Comparison of ENCODE assay signal across 20 cellular contexts in the genomic region with DNA sequence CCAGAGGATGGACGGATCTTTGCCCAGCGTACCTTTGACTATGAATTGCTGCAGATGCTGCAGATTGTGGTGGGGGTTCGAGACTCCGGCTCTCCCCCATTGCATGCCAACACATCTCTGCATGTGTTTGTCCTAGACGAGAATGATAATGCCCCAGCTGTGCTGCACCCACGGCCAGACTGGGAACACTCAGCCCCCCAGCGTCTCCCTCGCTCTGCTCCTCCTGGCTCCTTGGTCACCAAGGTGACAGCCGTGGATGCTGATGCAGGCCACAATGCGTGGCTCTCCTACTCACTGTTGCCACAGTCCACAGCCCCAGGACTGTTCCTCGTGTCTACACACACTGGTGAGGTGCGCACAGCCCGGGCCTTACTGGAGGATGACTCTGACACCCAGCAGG. TPM values are rescaled to one million over a fixed set of nuclear protein-coding genes. Genes with fewer than 3 reads are reported as not detected.
DNase-seq lines count a peak whose midpoint lies in the region; ATAC-seq and TF ChIP-seq lines count a peak whose summit lies in the region.
"Had no signal": no experiment of that assay in that cellular context is flagged by ENCODE, and none has a peak within 500 bp of the region (broad histone marks: within the 10 kb centered on the region; RNA-seq: fewer than 3 reads in every experiment).

No MANE protein-coding gene starts in this region.

- H3K18ac ChIP-seq in mesendoderm (ENCODE audit: low read length): no peak overlapping the region

- no peak overlapping the region for H3K4ac ChIP-seq in mesendoderm (ENCODE audit: low read depth, low read length)

- peaks cover 17% of the 10 kb centered on the region for H3K36me3 Mint-ChIP-seq in GM23338 (ENCODE audit: low read depth)
- peaks cover 5% of the 10 kb centered on the region for H3K36me3 Mint-ChIP-seq in chondrocyte (ENCODE audit: low read depth)
- H3K36me3 Mint-ChIP-seq: CD14-positive monocyte had no signal

- no peak overlapping the region for H2BK5ac ChIP-seq in mesendoderm (ENCODE audit: low read length)

- H3K9me3 ChIP-seq in BLaER1: 0 out of 2 replicates have a peak, but pooled peaks cover 8% of the 10 kb centered on the region
- H3K9me3 ChIP-seq: A549, SJSA1 had no signal

- H3K4me1 ChIP-seq in BLaER1 (peaks cover 100% of the 10 kb centered on the region), GM23338 (ENCODE audit: insufficient read depth) (peaks cover 33% of the 10 kb centered on the region), mesendoderm (ENCODE audit: control insufficient read depth, low read depth, low read length) (peaks cover 14% of the 10 kb centered on the region)
- H3K4me1 ChIP-seq: A549 had no signal

- H3K27ac ChIP-seq in BLaER1 (no peak overlapping the region; the same call in 1 of the 2 replicates), GM23338 (ENCODE audit: low read depth) (no peak overlapping the region), caudate nucleus (ENCODE audit: low read depth, low read length) (peak overlapping the region; percentile 88), mesendoderm (ENCODE audit: low read depth, low read length) (no peak overlapping the region)
- H3K27ac ChIP-seq: A549, GM23248, PC-9, SJSA1 had no signal

- H3K27ac Mint-ChIP-seq in GM23338: no peak overlapping the region
- no peak overlapping the region for H3K27ac Mint-ChIP-seq in chondrocyte (ENCODE audit: unreplicated experiment)

- H3K79me2 ChIP-seq in GM23338 (replicated peaks; ENCODE audit: insufficient read depth): no peaks in the 10 kb centered on the region
- H3K79me2 ChIP-seq in mesendoderm (ENCODE audit: control insufficient read depth, insufficient read depth, low read length): no peaks in the 10 kb centered on the region

- H2AFZ ChIP-seq in GM23338: no peak overlapping the region
- H2AFZ ChIP-seq: GM23248, PC-9 had no signal

- no peak overlapping the region for H2BK15ac ChIP-seq in mesendoderm (replicated peaks; ENCODE audit: low read depth)

- H3K23ac ChIP-seq in mesendoderm (ENCODE audit: low read length): no peak overlapping the region

- peaks cover 37% of the 10 kb centered on the region for H3K36me3 ChIP-seq in BLaER1
- no peaks in the 10 kb centered on the region for H3K36me3 ChIP-seq in GM23338 (ENCODE audit: insufficient read depth)
- H3K36me3 ChIP-seq in mesendoderm (ENCODE audit: control insufficient read depth, insufficient read depth, low read length): no peaks in the 10 kb centered on the region

- DNase-seq in GM23338 (ENCODE audit: low spot score) (no peak), caudate nucleus (lab: John Stamatoyannopoulos, UW) (no peak), mesendoderm (no peak), chondrocyte (ENCODE audit: low spot score) (no peak), DMS79 (lab: John Stamatoyannopoulos, UW) (no peak)
- DNase-seq in activated CD4-positive, alpha-beta T cell treated with anti-CD3 and anti-CD28 coated beads, Interleukin-2, amount 50 U/mL, for 48 hours: no peak
- no peak for DNase-seq in activated T-cell treated with anti-CD3 and anti-CD28 coated beads, Interleukin-2, amount 50 U/mL, for 1 hour
- DNase-seq: COR-L47, GM23248, NCI-H1048, NCI-H1436 treated with DMSO at 0.1 percent for 48 hours, NCI-H2029 treated with DMSO at 0.1 percent for 48 hours, NCI-H510A, NCI-H82, PC-9 had no signal

- no peak overlapping the region; the same call in 2 of the 3 replicates for H3K4me3 Mint-ChIP-seq in GM23338
- H3K4me3 Mint-ChIP-seq in chondrocyte (ENCODE audit: unreplicated experiment): no peak overlapping the region

- no peaks in the 10 kb centered on the region for H3K9me2 ChIP-seq in GM23338 (ENCODE audit: insufficient read depth)

- H3K9me3 Mint-ChIP-seq in GM23338 (no peaks in the 10 kb centered on the region), chondrocyte (ENCODE audit: low read depth) (no peaks in the 10 kb centered on the region)

- no peak overlapping the region for H2AK5ac ChIP-seq in mesendoderm (ENCODE audit: low read length)

- H4K20me1 ChIP-seq in BLaER1 (peaks cover 5% of the 10 kb centered on the region; the same call in 1 of the 2 replicates), GM23338 (replicated peaks; ENCODE audit: insufficient read depth) (peaks cover 3% of the 10 kb centered on the region; the same call in 1 of the 2 replicates)

- H3K27me3 ChIP-seq in BLaER1 (no peaks in the 10 kb centered on the region), GM23338 (ENCODE audit: insufficient read depth) (peaks cover 73% of the 10 kb centered on the region), mesendoderm (ENCODE audit: insufficient read depth, low read length, poor library complexity) (no peaks in the 10 kb centered on the region)
- H3K27me3 ChIP-seq: SJSA1 had no signal

- H3F3A ChIP-seq in GM23338 (replicated peaks; ENCODE audit: low read depth): 0 out of 2 replicates have a peak, but pooled peaks cover 10% of the 10 kb centered on the region

- H4K5ac ChIP-seq in mesendoderm (ENCODE audit: low read length): no peak overlapping the region

- H3K4me1 Mint-ChIP-seq in GM23338 (peaks cover 50% of the 10 kb centered on the region), chondrocyte (ENCODE audit: low read depth) (peaks cover 50% of the 10 kb centered on the region)

- H3K4me3 ChIP-seq in BLaER1: peak overlapping the region; percentile 68
- H3K4me3 ChIP-seq in GM23338: peak overlapping the region; percentile 76; the same call in 1 of the 2 replicates
- H3K4me3 ChIP-seq in mesendoderm (ENCODE audit: low read length): no peak overlapping the region
- H3K4me3 ChIP-seq: A549, GM23248, PC-9, SJSA1 had no signal

- H3K9ac ChIP-seq in BLaER1 (peak overlapping the region; percentile 88; the same call in 1 of the 2 replicates), mesendoderm (ENCODE audit: low read length) (no peak overlapping the region)
- H3K9ac ChIP-seq: GM23248 had no signal

- TF ChIP-seq CTCF in GM23338 (conservative IDR thresholded peaks at IDR 0.05; ENCODE audit: low read depth in 2 of 2) (no peak), chondrocyte (IDR thresholded peaks at IDR 0.05) (no peak)

- H3K56ac ChIP-seq in mesendoderm (ENCODE audit: low read length): peak overlapping the region; percentile 49

- H3K79me1 ChIP-seq in mesendoderm (ENCODE audit: low read length): peaks cover 1% of the 10 kb centered on the region

- H3K27me3 Mint-ChIP-seq in GM23338 (ENCODE audit: insufficient read depth, low read depth, poor library complexity) (peaks cover 64% of the 10 kb centered on the region), chondrocyte (ENCODE audit: low read depth) (no peaks in the 10 kb centered on the region)

- no peak overlapping the region for H2BK120ac ChIP-seq in mesendoderm (ENCODE audit: low read depth, low read length)

- H3K4me2 ChIP-seq in BLaER1: peak overlapping the region; percentile 96
- H3K4me2 ChIP-seq in GM23338: peak overlapping the region; percentile 93
- H3K4me2 ChIP-seq in mesendoderm (ENCODE audit: low read length): no peak overlapping the region
- H3K4me2 ChIP-seq: A549, PC-9 had no signal

- no CpG with 5 or more reads among the region's 13 CpGs for WGBS in mesendoderm (ENCODE audit: extremely low coverage, insufficient coverage, low lambda C conversion rate)

- no peak for ATAC-seq in GM23338
- ATAC-seq: A549, HepG2 had no signal

- H4K8ac ChIP-seq in mesendoderm (ENCODE audit: low read depth, low read length): no peak overlapping the region

TF ChIP-seq in GM23338, 12 proteins besides CTCF, POLR2A, EP300 and RAD21:
- no peak for TF ChIP-seq EZH2phosphoT487 (IDR thresholded peaks at IDR 0.05; ENCODE audit: unreplicated experiment)

RNA-seq across cellular contexts. Expression of a gene that starts 1.9 kb away (rescaled TPM):
- total RNA-seq in GM23338 (2014; rRNA removed; shearing (Covaris generic)): 0.54 and 1.5 TPM in 2 replicates
- 0.16 TPM in 1 of 2 replicates, not detected in the other for polyA plus RNA-seq in GM23338 (2016; fragmentation: Nextera tagmentation; extraction: Ambion mirVana)
- polyA plus RNA-seq in mesendoderm (2013, experiment 1 of 2): 0.08 TPM
- polyA plus RNA-seq in mesendoderm (2013, experiment 2 of 2): 0.11 TPM
- 1.7 to 3.6 TPM (median 2.0 TPM) in 3 replicates for total RNA-seq in chondrocyte
- total RNA-seq: HepG2, PC-9 had no signal
- polyA plus RNA-seq: A549, CD14-positive monocyte had no signal

RNA-seq across cellular contexts. Expression of a gene that starts 5.9 kb away (rescaled TPM):
- 2.3 and 3.0 TPM in 2 replicates for total RNA-seq in GM23338 (2014; rRNA removed; shearing (Covaris generic))
- polyA plus RNA-seq in GM23338 (2016; fragmentation: Nextera tagmentation; extraction: Ambion mirVana): 0.31 TPM in 1 of 2 replicates, not detected in the other
- 2.0 TPM for polyA plus RNA-seq in mesendoderm (2013, experiment 1 of 2)
- polyA plus RNA-seq in mesendoderm (2013, experiment 2 of 2): 1.8 TPM
- 0.72 to 1.8 TPM (median 1.1 TPM) in 3 replicates for total RNA-seq in chondrocyte
- total RNA-seq: PC-9 had no signal
- polyA plus RNA-seq: CD14-positive monocyte, HepG2 had no signal

RNA-seq across cellular contexts. Expression of a gene that starts 15.0 kb away (rescaled TPM):
- total RNA-seq in GM23338 (2014; rRNA removed; shearing (Covaris generic)): 12.9 and 13.3 TPM in 2 replicates
- polyA plus RNA-seq in GM23338 (2016; fragmentation: Nextera tagmentation; extraction: Ambion mirVana): 13.8 and 14.4 TPM in 2 replicates
- 24.0 TPM for polyA plus RNA-seq in mesendoderm (2013, experiment 1 of 2)
- polyA plus RNA-seq in mesendoderm (2013, experiment 2 of 2): 23.6 TPM
- 68.9 to 91.8 TPM (median 90.8 TPM) in 3 replicates for total RNA-seq in chondrocyte
